11 cellular contexts compared by ENCODE assay signal in the genomic region with DNA sequence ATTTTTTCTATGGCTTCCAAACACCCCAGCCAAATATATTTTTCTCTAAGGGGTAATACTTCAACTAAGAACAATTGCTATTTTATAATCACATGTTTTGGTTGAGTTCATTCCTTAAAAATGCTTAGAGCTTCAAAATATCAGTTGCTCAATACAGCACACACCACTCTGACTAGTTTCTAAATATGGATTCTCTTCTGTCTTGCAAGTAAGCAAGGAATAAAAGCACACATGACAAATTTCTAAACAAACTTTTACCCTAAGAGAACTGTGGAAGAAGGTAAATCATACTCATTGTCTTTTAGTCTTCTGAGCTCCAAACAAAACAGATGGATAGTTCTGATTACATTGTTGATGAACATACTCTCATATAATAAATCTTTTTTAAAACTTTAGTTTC. TPM values are rescaled to one million over a fixed set of nuclear protein-coding genes. Genes with fewer than 3 reads are reported as not detected.
DNase-seq lines count a peak whose midpoint lies in the region; ATAC-seq and TF ChIP-seq lines count a peak whose summit lies in the region.
"Had no signal": no experiment of that assay in that cellular context is flagged by ENCODE, and none has a peak within 500 bp of the region (broad histone marks: within the 10 kb centered on the region; RNA-seq: fewer than 3 reads in every experiment).

No MANE protein-coding gene starts in this region.

- peaks cover 71% of the 10 kb centered on the region for H3K36me3 Mint-ChIP-seq in dendritic cell treated with granulocyte-macrophage colony-stimulating factor and Interleukin-4, amounts not matched to agents 40 ng/mL and 50 ng/mL, for 4 days (ENCODE audit: low read depth)

- DNase-seq in LHCN-M2 (ENCODE audit: low read depth) (peak; percentile 66), iris pigment epithelial cell (ENCODE audit: low read depth) (peak; percentile 88), uterus (no peak), COR-L47 (lab: John Stamatoyannopoulos, UW) (no peak), DMS153 (lab: John Stamatoyannopoulos, UW) (no peak)
- no peak for DNase-seq in stimulated activated naive CD8-positive, alpha-beta T cell treated with anti-CD3 and anti-CD28 coated beads, Interleukin-15, Interleukin-2, amounts not matched to agents 100 U/mL and 50 U/mL, for 24 hours
- DNase-seq: activated B cell treated with CpG ODN at 0.5 μM for 24 hours, amniotic stem cell, substantia nigra had no signal

- peaks cover 13 to 14% of the 10 kb centered on the region in 2 donors for H3K4me1 ChIP-seq in uterus

- H3K27me3 ChIP-seq in uterus: no peaks in the 10 kb centered on the region

- no peak for ATAC-seq in stimulated activated naive CD8-positive, alpha-beta T cell treated with anti-CD3 and anti-CD28 coated beads, Interleukin-15, Interleukin-2, amounts not matched to agents 100 U/mL and 50 U/mL, for 24 hours

- no peaks in the 10 kb centered on the region for H3K9me3 ChIP-seq in uterus

- H3K4me1 Mint-ChIP-seq in dendritic cell treated with granulocyte-macrophage colony-stimulating factor and Interleukin-4, amounts not matched to agents 40 ng/mL and 50 ng/mL, for 4 days (ENCODE audit: low read depth): peaks cover 16% of the 10 kb centered on the region

- no peaks in the 10 kb centered on the region for H3K36me3 ChIP-seq in uterus

- H3K27me3 Mint-ChIP-seq in dendritic cell treated with granulocyte-macrophage colony-stimulating factor and Interleukin-4, amounts not matched to agents 40 ng/mL and 50 ng/mL, for 4 days: no peaks in the 10 kb centered on the region
- H3K27me3 Mint-ChIP-seq: activated B cell treated with CpG ODN at 0.5 μM for 24 hours had no signal

- H3K27ac Mint-ChIP-seq in dendritic cell treated with granulocyte-macrophage colony-stimulating factor and Interleukin-4, amounts not matched to agents 40 ng/mL and 50 ng/mL, for 4 days: peak overlapping the region; percentile 48
- H3K27ac Mint-ChIP-seq: activated B cell treated with CpG ODN at 0.5 μM for 24 hours, mesothelial cell of epicardium had no signal

- H3K27ac ChIP-seq in uterus: peak overlapping the region; percentile 68 to 85

- no peaks in the 10 kb centered on the region for H3K9me3 Mint-ChIP-seq in dendritic cell treated with granulocyte-macrophage colony-stimulating factor and Interleukin-4, amounts not matched to agents 40 ng/mL and 50 ng/mL, for 4 days
- H3K9me3 Mint-ChIP-seq: activated B cell treated with CpG ODN at 0.5 μM for 24 hours had no signal

- TF ChIP-seq POLR2A in uterus (IDR thresholded peaks at IDR 0.05): no peak

- TF ChIP-seq CTCF in uterus (IDR thresholded peaks at IDR 0.05): no peak

- no peak overlapping the region for H3K4me3 Mint-ChIP-seq in dendritic cell treated with granulocyte-macrophage colony-stimulating factor and Interleukin-4, amounts not matched to agents 40 ng/mL and 50 ng/mL, for 4 days
- H3K4me3 Mint-ChIP-seq: activated B cell treated with CpG ODN at 0.5 μM for 24 hours, mesothelial cell of epicardium had no signal

- H3K4me3 ChIP-seq in uterus: no peak overlapping the region

- intact Hi-C loops in dendritic cell treated with granulocyte-macrophage colony-stimulating factor and Interleukin-4, amounts not matched to agents 40 ng/mL and 50 ng/mL, for 4 days (cut with micrococcal nuclease): loop anchor here (5.0 kb wide), 1 partner anchor 34 kb away; no protein-coding TSS in a partner anchor
- intact Hi-C loops in uterus (cut with DNase I; ENCODE audit: low total_unique reads): no loop called here

RNA-seq across cellular contexts. Expression of a gene that starts 27.2 kb away (rescaled TPM):
- 204 and 216 TPM in 2 replicates for total RNA-seq in LHCN-M2 (2014; rRNA removed)
- 71.8 TPM for polyA plus RNA-seq in LHCN-M2 (2012)
- 100 to 1,000 TPM in 3 of 4 donors, 10 to 100 TPM in 1; 51.8 to 182 (median 144) TPM for total RNA-seq in uterus

Comparison
In these comparisons a context has a peak if more than half of its experiments do, and no peak if none do; other contexts are left out.
1. DNase-seq: peak in LHCN-M2 (single experiment) and iris pigment epithelial cell (single experiment); none in uterus (0 of 2), stimulated activated naive CD8-positive, alpha-beta T cell treated with anti-CD3 and anti-CD28 coated beads, Interleukin-15, Interleukin-2, amounts not matched to agents 100 U/mL and 50 U/mL, for 24 hours (single experiment), COR-L47 (single experiment) and DMS153 (single experiment).